Comparison of ENCODE assay signal across 8 cellular contexts in genomic region chr9:121281614-121282291, GRCh38. TPM values are rescaled to one million over a fixed set of nuclear protein-coding genes. Genes with fewer than 3 reads are reported as not detected.
A peak's percentile ranks its signal among the peaks of the same experiment; 100 is the strongest.
DNase-seq lines count a peak whose midpoint lies in the region; ATAC-seq, FAIRE-seq and TF ChIP-seq lines count a peak whose summit lies in the region.

No MANE protein-coding gene starts in this region.

- no peaks in the 10 kb centered on the region for H3K9me3 ChIP-seq in SJSA1 (replicated peaks)
- no peaks in the 10 kb centered on the region for H3K9me3 ChIP-seq in heart left ventricle
- H3K9me3 ChIP-seq in gastrocnemius medialis, result no peaks in the 10 kb centered on the region

- no peak for TF ChIP-seq POLR2A in H54 (IDR thresholded peaks at IDR 0.05; ENCODE audit: low read depth, low read length)
- TF ChIP-seq POLR2A in heart left ventricle (IDR thresholded peaks at IDR 0.05), result peak in 1 of 2 donors; percentile 25
- peak in 1 of 2 donors; percentile 16 for TF ChIP-seq POLR2A in gastrocnemius medialis (IDR thresholded peaks at IDR 0.05)

- TF ChIP-seq CTCF in heart left ventricle (IDR thresholded peaks at IDR 0.05) (no peak), gastrocnemius medialis (IDR thresholded peaks at IDR 0.05 in 4 of 5, conservative IDR thresholded peaks at IDR 0.05 in 1 of 5) (no peak)

- DNase-seq in H54 (ENCODE audit: insufficient read length, low spot score) (peak; percentile 80), SJSA1 (ENCODE audit: low read depth in 1 of 2, low spot score in 2 of 2) (no peak), heart left ventricle (peak; percentile 89 to 92 (median 90)), gastrocnemius medialis (peak; percentile 52 to 85), NCI-H1092 treated with DMSO at 0.1 percent for 48 hours (lab: John Stamatoyannopoulos, UW) (no peak), frontal cortex (ENCODE audit: low spot score in 2 of 2) (no peak)

- H3K27me3 ChIP-seq in SJSA1 (replicated peaks), result no peaks in the 10 kb centered on the region
- no peaks in the 10 kb centered on the region for H3K27me3 ChIP-seq in heart left ventricle
- no peaks in the 10 kb centered on the region for H3K27me3 ChIP-seq in gastrocnemius medialis

- no peak for FAIRE-seq in H54 (lab: Jason Lieb, UNC)
- no peak for FAIRE-seq in frontal cortex (lab: Jason Lieb, UNC)

- H3K4me1 ChIP-seq in SJSA1 (replicated peaks) (peaks cover 84% of the 10 kb centered on the region), heart left ventricle (peaks cover 45 to 100% (median 94%) of the 10 kb centered on the region in 12 donors), gastrocnemius medialis (peaks cover 80 to 89% of the 10 kb centered on the region in 2 donors)

- ATAC-seq in heart left ventricle, result peak; percentile 11 to 65 (median 62)
- peak; percentile 13 to 18 for ATAC-seq in gastrocnemius medialis
- ATAC-seq in GM18858 (IDR thresholded peaks at IDR 0.05; ENCODE audit: unreplicated experiment), result no peak
- ATAC-seq in HG02938 (IDR thresholded peaks at IDR 0.05; ENCODE audit: unreplicated experiment), result no peak

- peak overlapping the region; percentile 43; the same call in 1 of the 2 replicates for H3K27ac ChIP-seq in SJSA1
- H3K27ac ChIP-seq in heart left ventricle, result peak overlapping the region; percentile 96 to 100 (median 98)
- peak overlapping the region; percentile 91 to 98 (median 94) for H3K27ac ChIP-seq in gastrocnemius medialis

- in situ Hi-C loops in gastrocnemius medialis (cut with MboI; ENCODE audit: low sequenced_read_pairs in 4 of 4), result loop anchor here in 1 of 4 donors (10.0 kb wide), 1 partner anchor 83 kb away; no protein-coding TSS in a partner anchor

- intact Hi-C loops in heart left ventricle (cut with DNase I), result loop anchor here in 5 of 10 donors (2.0 to 5.0 kb wide), 4 partner anchors 17 to 96 kb away; partner anchors contain the start of gene STOM (in 3 of the 5)
- intact Hi-C loops in gastrocnemius medialis (cut with DNase I; ENCODE audit: low total_unique reads), result loop anchor here (5.0 kb wide), 1 partner anchor 91 kb away; the partner anchor contains the start of gene STOM

- 19 to 34% (median 25%) methylated on average over 9 to 10 of the region's 10 CpGs for WGBS in heart left ventricle, 4 donors

- no peak overlapping the region for H3K4me3 ChIP-seq in SJSA1
- peak overlapping the region in 5 of 12 donors; percentile 2 to 20 (median 4) for H3K4me3 ChIP-seq in heart left ventricle
- peak overlapping the region in 1 of 4 donors; percentile 11 for H3K4me3 ChIP-seq in gastrocnemius medialis

- H3K36me3 ChIP-seq in SJSA1 (peaks cover 36% of the 10 kb centered on the region), heart left ventricle (peaks cover 0 to 6% (median 0%) of the 10 kb centered on the region in 9 donors), gastrocnemius medialis (no peaks in the 10 kb centered on the region)

RNA-seq across cellular contexts. Expression of gene GSN, which starts 13.8 kb away (rescaled TPM):
- 284 and 331 TPM in 2 replicates for total RNA-seq in SJSA1 (2014; rRNA removed; shearing (Covaris generic))
- total RNA-seq in heart left ventricle, result 1,000 to 10,000 TPM in 2 of 9 donors, 100 to 1,000 TPM in 7; 422 to 2,088 (median 703) TPM
- polyA plus RNA-seq in heart left ventricle, result 100 to 1,000 TPM; 379 to 481 TPM
- 100 to 1,000 TPM; 487 to 785 (median 662) TPM for total RNA-seq in gastrocnemius medialis
- total RNA-seq in frontal cortex, result 24.5 TPM

Comparison
In these comparisons a context has a peak if more than half of its experiments do, and no peak if none do; other contexts are left out.
1. DNase-seq: peak in H54 (single experiment), heart left ventricle (5 of 5) and gastrocnemius medialis (2 of 2); none in SJSA1 (0 of 2), NCI-H1092 treated with DMSO at 0.1 percent for 48 hours (single experiment) and frontal cortex (0 of 2).
2. H3K27ac ChIP-seq: peak in every context shown above with its lines; median percentile 98 in heart left ventricle; 94 in gastrocnemius medialis; 43 in SJSA1.
3. ATAC-seq: peak in heart left ventricle (4 of 4) and gastrocnemius medialis (2 of 2); none in GM18858 (single experiment) and HG02938 (single experiment).
4. RNA of gene GSN, which starts 13.8 kb away (total RNA-seq): 487 to 785 TPM in gastrocnemius medialis, 422 to 2,088 TPM in heart left ventricle and 284 to 331 TPM in SJSA1; 24.5 TPM in frontal cortex (single experiment); every median in the first group is over 10 times any median in the second.